ENCODE assay signal across 1 cellular context in genomic region chr14:55583942-55584468, GRCh38.
TF ChIP-seq lines count a peak whose summit lies in the region.

No MANE protein-coding gene starts in this region.

TF ChIP-seq in GM12878, 131 proteins besides CTCF, POLR2A, EP300 and RAD21:
- no peak for TF ChIP-seq POU2F2 (IDR thresholded peaks at IDR 0.05; ENCODE audit: borderline replicate concordance, low read depth, low read length)
- TF ChIP-seq NR2C1 (IDR thresholded peaks at IDR 0.05), result no peak
- TF ChIP-seq ZSCAN29 (IDR thresholded peaks at IDR 0.05), result no peak
TF ChIP-seq in GM12878: peak in this region for 0.
